In the genomic region with DNA sequence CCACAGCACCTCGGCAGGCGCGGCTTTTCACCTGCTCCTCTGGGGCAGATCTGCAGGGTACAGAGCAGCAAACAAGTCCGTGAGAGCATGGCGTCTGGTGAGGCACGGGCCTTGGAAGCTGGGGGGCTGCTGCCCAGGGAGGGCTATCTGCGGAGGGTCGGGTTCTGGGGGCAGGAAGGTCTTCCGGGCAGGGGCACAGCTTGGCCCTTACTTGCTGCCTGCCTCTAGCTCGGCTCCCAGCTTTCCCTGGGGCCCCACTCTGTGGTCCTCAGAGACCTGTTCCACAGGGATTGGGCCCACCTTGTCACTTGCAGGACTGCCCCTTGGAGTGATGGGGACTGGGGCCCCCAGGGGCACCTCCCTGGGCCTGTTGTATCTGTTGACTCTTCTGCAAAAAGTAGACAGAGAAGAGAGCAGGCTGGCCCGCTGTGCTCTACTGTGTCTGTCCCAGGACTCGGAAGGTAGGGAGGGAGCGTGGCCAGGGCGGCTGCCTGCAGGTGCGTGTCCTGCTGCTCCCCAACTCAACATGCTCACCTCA, we compare ENCODE assay signal across 11 cellular contexts.
DNase-seq lines count a peak whose midpoint lies in the region; ATAC-seq, FAIRE-seq and TF ChIP-seq lines count a peak whose summit lies in the region.
"Had no signal": no experiment of that assay in that cellular context is flagged by ENCODE, and none has a peak within 500 bp of the region (broad histone marks: within the 10 kb centered on the region; RNA-seq: fewer than 3 reads in every experiment).

No MANE protein-coding gene starts in this region.

- no peak overlapping the region for H2AFZ ChIP-seq in HepG2 (ENCODE audit: low read length)

- no peaks in the 10 kb centered on the region for H3K79me2 ChIP-seq in HepG2 (ENCODE audit: insufficient read depth, low read length)

- no peaks in the 10 kb centered on the region for H4K20me1 ChIP-seq in HepG2 (ENCODE audit: insufficient read depth, low read length)

- 94% methylated on average over 15 of the region's 15 CpGs for whole genome bisulfite sequencing in liver
- 93% methylated on average over 11 of the region's 15 CpGs for WGBS in HepG2 (ENCODE audit: low lambda C conversion rate)

- H3K4me2 ChIP-seq in HepG2 (ENCODE audit: low read depth, low read length): no peak overlapping the region

- no TSS peak for BruUV-seq in HepG2 (replicated peaks; lab: Mats Ljungman, UMichigan)

- no peak for TF ChIP-seq POLR2A in HepG2 (IDR thresholded peaks at IDR 0.05; ENCODE audit: insufficient read depth in 1 of 2, low read depth in 2 of 2, low read length in 2 of 2)

- H3K4me3 ChIP-seq in liver (ENCODE audit: low read depth in 1 of 3, low read length in 3 of 3) (no peak overlapping the region), HepG2 (replicated peaks in 1 of 3; ENCODE audit: insufficient read depth in 1 of 3, low read depth in 2 of 3, low read length in 3 of 3) (no peak overlapping the region)

- H3K27me3 Mint-ChIP-seq in nephron (ENCODE audit: low read depth): no peaks in the 10 kb centered on the region
- H3K27me3 Mint-ChIP-seq: CD4-positive, CD25-positive, alpha-beta regulatory T cell; natural killer cell treated with Interleukin-12 subunit alpha and Interleukin-12 subunit beta and Interleukin-15 and Interleukin-18, amount 100 ng/mL, for 72 hours had no signal

- peaks cover 5% of the 10 kb centered on the region for H3K36me3 Mint-ChIP-seq in nephron (ENCODE audit: low read depth)
- H3K36me3 Mint-ChIP-seq: natural killer cell treated with Interleukin-12 subunit alpha and Interleukin-12 subunit beta and Interleukin-15 and Interleukin-18, amount 100 ng/mL, for 72 hours had no signal

- H3K4me1 Mint-ChIP-seq in nephron: peaks cover 60% of the 10 kb centered on the region

- no peak for DNase-seq in HepG2 (ENCODE audit: low spot score)
- no peak for DNase-seq in globus pallidus (ENCODE audit: low spot score)
- DNase-seq in HTR-8/SVneo (ENCODE audit: insufficient read length, low spot score): no peak
- DNase-seq: NCI-H2029 had no signal

- H3K27ac ChIP-seq in liver (ENCODE audit: low read depth in 1 of 2, low read length in 2 of 2): peak overlapping the region; percentile 41 to 42
- no peak overlapping the region for H3K27ac ChIP-seq in HepG2 (ENCODE audit: extremely low read length, insufficient read depth, low read length)
- peak overlapping the region; percentile 78 for H3K27ac ChIP-seq in cingulate gyrus (ENCODE audit: low read depth, low read length)

- H3K27me3 ChIP-seq in liver (ENCODE audit: control insufficient read depth in 4 of 4, insufficient read depth in 4 of 4, low read length in 3 of 4) (no peaks in the 10 kb centered on the region), HepG2 (ENCODE audit: control insufficient read depth in 1 of 2, insufficient read depth in 2 of 2, low read length in 2 of 2) (0 out of 5 replicates have a peak, but pooled peaks cover 2 to 4% of the 10 kb centered on the region in 2 experiments)

- in situ Hi-C loops in HepG2 (cut with HindIII; ENCODE audit: extremely low pct_ligation_motif_present, low pct_unique_long_range_greater_than_20kb): no loop called here

- no peaks in the 10 kb centered on the region for H3K9me3 Mint-ChIP-seq in nephron
- H3K9me3 Mint-ChIP-seq: natural killer cell treated with Interleukin-12 subunit alpha and Interleukin-12 subunit beta and Interleukin-15 and Interleukin-18, amount 100 ng/mL, for 72 hours had no signal

- no peak for TF ChIP-seq RAD21 in liver (IDR thresholded peaks at IDR 0.05)
- TF ChIP-seq RAD21 in HepG2 (CRISPR knock-in tag; IDR thresholded peaks at IDR 0.05): no peak

- CTCF ChIA-PET in HepG2 (lab: Yijun Ruan, JAX; ENCODE audit: low intra/inter-chr PET ratio, low total read pairs): no interaction called here

- TF ChIP-seq EP300 in HepG2 (IDR thresholded peaks at IDR 0.05; ENCODE audit: low read depth in 2 of 2, low read length in 2 of 2) (no peak), HepG2 (CRISPR knock-in tag; IDR thresholded peaks at IDR 0.05; ENCODE audit: borderline replicate concordance) (no peak)

- no peaks in the 10 kb centered on the region for H3K9me3 ChIP-seq in liver (ENCODE audit: control insufficient read depth in 4 of 4, low read length in 3 of 4)
- H3K9me3 ChIP-seq in HepG2 (ENCODE audit: low read length): no peaks in the 10 kb centered on the region

- no peak for TF ChIP-seq CTCF in liver (IDR thresholded peaks at IDR 0.05; ENCODE audit: low read depth, low read length, missing input control)
- no peak for TF ChIP-seq CTCF in HepG2 (CRISPR knock-in tag; IDR thresholded peaks at IDR 0.05)
- TF ChIP-seq CTCF in nephron (IDR thresholded peaks at IDR 0.05; ENCODE audit: unreplicated experiment in 3 of 3): no peak

- ATAC-seq in HepG2 (no peak), HG02798 (IDR thresholded peaks at IDR 0.05; ENCODE audit: poor library complexity, unreplicated experiment) (no peak), HG03175 (IDR thresholded peaks at IDR 0.05; ENCODE audit: unreplicated experiment) (no peak)

- H3K4me1 ChIP-seq in liver (ENCODE audit: control insufficient read depth in 4 of 4, insufficient read depth in 4 of 4, low read length in 3 of 4) (peaks cover 4 to 19% (median 11%) of the 10 kb centered on the region in 4 donors), HepG2 (ENCODE audit: insufficient read depth, low read length) (peaks cover 28% of the 10 kb centered on the region)

- H3K36me3 ChIP-seq in liver (ENCODE audit: control insufficient read depth in 4 of 4, insufficient read depth in 3 of 4, low read depth in 1 of 4, low read length in 3 of 4): peaks cover 7 to 22% (median 15%) of the 10 kb centered on the region in 4 donors
- H3K36me3 ChIP-seq in HepG2 (replicated peaks in 1 of 2; ENCODE audit: control insufficient read depth in 1 of 2, insufficient read depth in 2 of 2, low read length in 2 of 2): peaks cover 2 to 7% of the 10 kb centered on the region in 2 experiments; a peak in 2 of 5 replicates

- peak overlapping the region in 1 of 3 experiments; percentile 10 for H3K4me3 Mint-ChIP-seq in nephron
- H3K4me3 Mint-ChIP-seq: natural killer cell treated with Interleukin-12 subunit alpha and Interleukin-12 subunit beta and Interleukin-15 and Interleukin-18, amount 100 ng/mL, for 72 hours had no signal

- H3K27ac Mint-ChIP-seq in nephron: peak overlapping the region; percentile 64 to 89 (median 84)
- H3K27ac Mint-ChIP-seq: natural killer cell treated with Interleukin-12 subunit alpha and Interleukin-12 subunit beta and Interleukin-15 and Interleukin-18, amount 100 ng/mL, for 72 hours had no signal

- intact Hi-C loops in HepG2 (cut with micrococcal nuclease; ENCODE audit: unreplicated experiment): loop anchor here (2.0 kb wide), 1 partner anchor 27 kb away; no protein-coding TSS in a partner anchor

- H3K9ac ChIP-seq in liver (ENCODE audit: low read depth in 1 of 2, low read length in 2 of 2) (no peak overlapping the region), HepG2 (ENCODE audit: insufficient read depth, low read depth, low read length) (no peak overlapping the region)

- POLR2A ChIA-PET in HepG2 (lab: Yijun Ruan, JAX): no interaction called here

- FAIRE-seq in HepG2 (lab: Jason Lieb, UNC): no peak
- no peak for FAIRE-seq in HTR-8/SVneo (lab: Jason Lieb, UNC)

TF ChIP-seq in liver, 16 proteins besides CTCF, POLR2A, EP300 and RAD21:
- no peak for TF ChIP-seq SP1 (IDR thresholded peaks at IDR 0.05)
- TF ChIP-seq FOXA2 (IDR thresholded peaks at IDR 0.05): no peak
- no peak for TF ChIP-seq ATF3 (IDR thresholded peaks at IDR 0.05)

TF ChIP-seq in HepG2, 621 proteins besides CTCF, POLR2A, EP300 and RAD21 (continues in another document):
- TF ChIP-seq ZSCAN29 (CRISPR knock-in tag; conservative IDR thresholded peaks at IDR 0.05): no peak
- TF ChIP-seq, protein P1, sequence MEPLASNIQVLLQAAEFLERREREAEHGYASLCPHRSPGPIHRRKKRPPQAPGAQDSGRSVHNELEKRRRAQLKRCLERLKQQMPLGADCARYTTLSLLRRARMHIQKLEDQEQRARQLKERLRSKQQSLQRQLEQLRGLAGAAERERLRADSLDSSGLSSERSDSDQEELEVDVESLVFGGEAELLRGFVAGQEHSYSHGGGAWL (CRISPR knock-in tag; IDR thresholded peaks at IDR 0.05): no peak
- no peak for TF ChIP-seq MED13 (CRISPR knock-in tag; IDR thresholded peaks at IDR 0.05)
- TF ChIP-seq, protein P2, sequence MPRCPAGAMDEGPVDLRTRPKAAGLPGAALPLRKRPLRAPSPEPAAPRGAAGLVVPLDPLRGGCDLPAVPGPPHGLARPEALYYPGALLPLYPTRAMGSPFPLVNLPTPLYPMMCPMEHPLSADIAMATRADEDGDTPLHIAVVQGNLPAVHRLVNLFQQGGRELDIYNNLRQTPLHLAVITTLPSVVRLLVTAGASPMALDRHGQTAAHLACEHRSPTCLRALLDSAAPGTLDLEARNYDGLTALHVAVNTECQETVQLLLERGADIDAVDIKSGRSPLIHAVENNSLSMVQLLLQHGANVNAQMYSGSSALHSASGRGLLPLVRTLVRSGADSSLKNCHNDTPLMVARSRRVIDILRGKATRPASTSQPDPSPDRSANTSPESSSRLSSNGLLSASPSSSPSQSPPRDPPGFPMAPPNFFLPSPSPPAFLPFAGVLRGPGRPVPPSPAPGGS (CRISPR knock-in tag; IDR thresholded peaks at IDR 0.05): no peak
- TF ChIP-seq FOXC1 (CRISPR knock-in tag; IDR thresholded peaks at IDR 0.05; ENCODE audit: borderline replicate concordance): no peak
- TF ChIP-seq, protein P3, sequence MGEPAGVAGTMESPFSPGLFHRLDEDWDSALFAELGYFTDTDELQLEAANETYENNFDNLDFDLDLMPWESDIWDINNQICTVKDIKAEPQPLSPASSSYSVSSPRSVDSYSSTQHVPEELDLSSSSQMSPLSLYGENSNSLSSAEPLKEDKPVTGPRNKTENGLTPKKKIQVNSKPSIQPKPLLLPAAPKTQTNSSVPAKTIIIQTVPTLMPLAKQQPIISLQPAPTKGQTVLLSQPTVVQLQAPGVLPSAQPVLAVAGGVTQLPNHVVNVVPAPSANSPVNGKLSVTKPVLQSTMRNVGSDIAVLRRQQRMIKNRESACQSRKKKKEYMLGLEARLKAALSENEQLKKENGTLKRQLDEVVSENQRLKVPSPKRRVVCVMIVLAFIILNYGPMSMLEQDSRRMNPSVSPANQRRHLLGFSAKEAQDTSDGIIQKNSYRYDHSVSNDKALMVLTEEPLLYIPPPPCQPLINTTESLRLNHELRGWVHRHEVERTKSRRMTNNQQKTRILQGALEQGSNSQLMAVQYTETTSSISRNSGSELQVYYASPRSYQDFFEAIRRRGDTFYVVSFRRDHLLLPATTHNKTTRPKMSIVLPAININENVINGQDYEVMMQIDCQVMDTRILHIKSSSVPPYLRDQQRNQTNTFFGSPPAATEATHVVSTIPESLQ (CRISPR knock-in tag; conservative IDR thresholded peaks at IDR 0.05): no peak
- TF ChIP-seq ZSCAN12 (CRISPR knock-in tag; IDR thresholded peaks at IDR 0.05): no peak
- no peak for TF ChIP-seq ZNF83 (CRISPR knock-in tag; IDR thresholded peaks at IDR 0.05; ENCODE audit: borderline replicate concordance)
- no peak for TF ChIP-seq HOXD1 (CRISPR knock-in tag; IDR thresholded peaks at IDR 0.05)
- no peak for TF ChIP-seq HHEX (CRISPR knock-in tag; IDR thresholded peaks at IDR 0.05)
- no peak for TF ChIP-seq ERF (CRISPR knock-in tag; IDR thresholded peaks at IDR 0.05)
- no peak for TF ChIP-seq JARID2 (CRISPR knock-in tag; IDR thresholded peaks at IDR 0.05; ENCODE audit: insufficient replicate concordance)
- no peak for TF ChIP-seq TRIM24 (CRISPR knock-in tag; IDR thresholded peaks at IDR 0.05)
- TF ChIP-seq RFXANK (CRISPR knock-in tag; IDR thresholded peaks at IDR 0.05): no peak
